In the genomic region with DNA sequence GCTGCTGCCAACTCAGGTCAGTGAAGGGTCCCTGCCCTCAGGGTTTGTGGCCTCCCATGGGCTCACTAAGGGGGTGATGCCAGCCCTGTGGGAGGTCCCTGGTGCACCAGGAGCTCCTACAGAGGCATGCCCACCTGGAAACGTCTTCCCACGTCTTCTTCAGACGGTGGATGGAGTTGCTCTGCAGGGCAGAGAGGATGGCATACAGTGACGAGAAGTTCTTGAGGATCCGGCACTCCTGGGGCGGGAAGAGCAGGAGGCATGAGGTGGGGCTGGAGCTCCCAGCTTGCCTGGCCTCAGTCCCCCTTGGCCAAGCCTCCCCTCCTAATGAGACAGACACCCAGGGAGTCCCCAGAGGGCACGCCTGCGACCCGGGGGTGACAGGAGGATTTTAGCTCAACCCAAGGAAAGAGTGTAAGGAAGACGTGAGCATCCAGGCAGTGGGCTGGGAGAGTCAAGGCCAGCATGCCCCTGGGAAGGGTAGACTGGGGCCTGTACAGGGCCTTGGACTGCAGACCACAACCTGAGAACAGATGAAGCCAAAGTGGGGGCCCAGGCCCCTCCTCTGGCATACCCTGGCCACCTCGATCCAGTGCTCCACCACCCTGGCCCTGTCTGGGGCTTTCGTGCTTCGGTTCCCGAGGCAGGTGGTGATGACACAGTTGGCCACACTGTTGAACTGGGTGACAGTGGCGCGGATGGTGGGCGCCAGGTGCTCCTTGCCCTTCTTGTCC, we compare ENCODE assay signal across 19 cellular contexts. TPM values are rescaled to one million over a fixed set of nuclear protein-coding genes. Genes with fewer than 3 reads are reported as not detected.
A peak's percentile ranks its signal among the peaks of the same experiment; 100 is the strongest.
DNase-seq lines count a peak whose midpoint lies in the region; ATAC-seq, FAIRE-seq and TF ChIP-seq lines count a peak whose summit lies in the region.
"Had no signal": no experiment of that assay in that cellular context is flagged by ENCODE, and none has a peak within 500 bp of the region (broad histone marks: within the 10 kb centered on the region; RNA-seq: fewer than 3 reads in every experiment).

No MANE protein-coding gene starts in this region.

- no peak for TF ChIP-seq RAD21 in K562 (CRISPR knock-in tag; conservative IDR thresholded peaks at IDR 0.05 in 1 of 2, IDR thresholded peaks at IDR 0.05 in 1 of 2)

- peaks cover 95% of the 10 kb centered on the region; the same call in 2 of the 3 replicates for H3K36me3 ChIP-seq in K562 (ENCODE audit: control insufficient read depth, insufficient read depth, low read length)
- peaks cover 19% of the 10 kb centered on the region for H3K36me3 ChIP-seq in osteoblast (ENCODE audit: insufficient read depth, low read length)
- no peaks in the 10 kb centered on the region for H3K36me3 ChIP-seq in uterus

- CTCF ChIA-PET in K562 (lab: Yijun Ruan, JAX; ENCODE audit: low intra/inter-chr PET ratio), result no interaction called here

- in situ Hi-C loops in K562 (cut with MboI), result loop anchor here (5.0 kb wide), 1 partner anchor 41 kb away; no protein-coding TSS in a partner anchor

- H3K4me2 ChIP-seq in K562 (ENCODE audit: insufficient read depth, low read length) (no peak overlapping the region), osteoblast (ENCODE audit: insufficient read depth, low read length) (no peak overlapping the region)
- H3K4me2 ChIP-seq: hepatocyte, PC-9, smooth muscle cell had no signal

- BruUV-seq in K562 (replicated peaks; lab: Mats Ljungman, UMichigan), result no TSS peak

- intact Hi-C loops in Right ventricle myocardium superior (cut with DNase I), result no loop called here
- intact Hi-C loops in cardiac septum (cut with DNase I), result no loop called here
- intact Hi-C loops in K562 (cut with micrococcal nuclease), result no loop called here
- intact Hi-C loops in uterus (cut with DNase I; ENCODE audit: low total_unique reads), result no loop called here

- H3K79me2 ChIP-seq in K562 (ENCODE audit: control insufficient read depth, insufficient read depth, low read length), result no peaks in the 10 kb centered on the region
- no peaks in the 10 kb centered on the region for H3K79me2 ChIP-seq in osteoblast (ENCODE audit: insufficient read depth, low read length)

- ATAC-seq in Right ventricle myocardium superior (ENCODE audit: poor library complexity) (no peak), K562 (no peak), GM19455 (IDR thresholded peaks at IDR 0.05; ENCODE audit: unreplicated experiment) (no peak), GM21526 (IDR thresholded peaks at IDR 0.05; ENCODE audit: low FRiP score, unreplicated experiment) (no peak)

- POLR2A ChIA-PET in K562 (lab: Yijun Ruan, JAX), result interaction anchor here (1.1 to 2.3 kb wide), 4 partner anchors 8 to 37 kb away, joined by 3 to 7 read pairs (median 6); a partner anchor contains a TSS

- H4K20me1 ChIP-seq in K562 (replicated peaks; ENCODE audit: control insufficient read depth, insufficient read depth, low read length) (peaks cover 8% of the 10 kb centered on the region; the same call in 1 of the 2 replicates), osteoblast (ENCODE audit: insufficient read depth, low read length) (peaks cover 15% of the 10 kb centered on the region)

- no peak overlapping the region for H3K4me3 ChIP-seq in K562
- no peak overlapping the region for H3K4me3 ChIP-seq in osteoblast (ENCODE audit: insufficient read depth, low read length)
- H3K4me3 ChIP-seq in uterus, result no peak overlapping the region
- H3K4me3 ChIP-seq: hepatocyte, PC-9, prostate gland, smooth muscle cell had no signal

- DNase-seq in Right ventricle myocardium superior (peak; percentile 23), cardiac septum (ENCODE audit: low spot score) (no peak), K562 (ENCODE audit: extremely low read depth in 1 of 4, low spot score in 3 of 4) (no peak), osteoblast (ENCODE audit: insufficient read length, low spot score, missing footprints) (peak; percentile 79), uterus (peak; percentile 9 to 12), anterior cingulate cortex (lab: John Stamatoyannopoulos, UW) (no peak)
- DNase-seq: activated CD8-positive, alpha-beta memory T cell treated with anti-CD3 and anti-CD28 coated beads, Interleukin-2, amount 50 U/mL, for 48 hours; NCI-H1694; NCI-H345; nephron progenitor cell; PC-9; stimulated activated CD4-positive, alpha-beta T cell treated with anti-CD3 and anti-CD28 coated beads, Interleukin-4, amount 100 ng/mL, for 24 hours had no signal

- H2AFZ ChIP-seq in K562 (ENCODE audit: low read depth, low read length) (no peak overlapping the region), osteoblast (ENCODE audit: low read length) (no peak overlapping the region)
- H2AFZ ChIP-seq: hepatocyte, PC-9 had no signal

- TF ChIP-seq CTCF in K562 (IDR thresholded peaks at IDR 0.05 in 2 of 3, conservative IDR thresholded peaks at IDR 0.05 in 1 of 3; ENCODE audit: insufficient read depth in 2 of 3, low read depth in 1 of 3, low read length in 3 of 3), result no peak
- no peak for TF ChIP-seq CTCF in osteoblast (IDR thresholded peaks at IDR 0.05; ENCODE audit: extremely low read depth, low read depth, low read length)
- no peak for TF ChIP-seq CTCF in uterus (IDR thresholded peaks at IDR 0.05)

- H3K9me3 ChIP-seq in K562 (replicated peaks; ENCODE audit: control insufficient read depth, insufficient read depth, low read depth, low read length) (no peaks in the 10 kb centered on the region), osteoblast (ENCODE audit: low read depth, low read length) (no peaks in the 10 kb centered on the region), uterus (no peaks in the 10 kb centered on the region)
- H3K9me3 ChIP-seq: prostate gland had no signal

- 0 out of 4 replicates have a peak overlapping the region, but pooled peaks of 1 of the 2 experiments have one; percentile 20 for H3K9ac ChIP-seq in K562 (ENCODE audit: insufficient read depth in 1 of 2, low read depth in 2 of 2, low read length in 2 of 2)

- no peak for TF ChIP-seq POLR2A in K562 (conservative IDR thresholded peaks at IDR 0.05)
- TF ChIP-seq POLR2A in uterus (IDR thresholded peaks at IDR 0.05), result no peak

- H3K27ac ChIP-seq in K562 (ENCODE audit: extremely low read depth, low read depth, low read length), result no peak overlapping the region
- H3K27ac ChIP-seq in osteoblast (ENCODE audit: low read depth, low read length), result no peak overlapping the region
- no peak overlapping the region for H3K27ac ChIP-seq in uterus
- H3K27ac ChIP-seq: hepatocyte, HL-60, PC-9, prostate gland had no signal

- TF ChIP-seq EP300 in K562 (IDR thresholded peaks at IDR 0.05; ENCODE audit: low read length), result no peak

- peaks cover 0 to 12% of the 10 kb centered on the region in 2 experiments; a peak in 2 of 5 replicates for H3K4me1 ChIP-seq in K562 (replicated peaks in 1 of 2; ENCODE audit: control insufficient read depth in 2 of 2, insufficient read depth in 2 of 2, low read length in 2 of 2)
- no peaks in the 10 kb centered on the region for H3K4me1 ChIP-seq in osteoblast (ENCODE audit: insufficient read depth, low read length)
- no peaks in the 10 kb centered on the region for H3K4me1 ChIP-seq in uterus
- H3K4me1 ChIP-seq: prostate gland had no signal

- 93% methylated on average over 14 of the region's 17 CpGs for WGBS in K562 (ENCODE audit: insufficient coverage, low coverage, missing lambda C conversion rate)

- FAIRE-seq in K562 (lab: Jason Lieb, UNC), result no peak
- FAIRE-seq: keratinocyte had no signal

- H3K27me3 ChIP-seq in K562 (ENCODE audit: control insufficient read depth in 2 of 2, insufficient read depth in 2 of 2, low read length in 2 of 2) (no peaks in the 10 kb centered on the region), osteoblast (ENCODE audit: insufficient read depth, low read length) (no peaks in the 10 kb centered on the region), uterus (no peaks in the 10 kb centered on the region)
- H3K27me3 ChIP-seq: hepatocyte had no signal

- H3K9me1 ChIP-seq in K562 (ENCODE audit: control insufficient read depth, insufficient read depth, low read length), result no peaks in the 10 kb centered on the region

RNA-seq across cellular contexts. Expression of a gene that starts 14.4 kb away (rescaled TPM):
- total RNA-seq in Right ventricle myocardium superior, result 33.1 TPM
- 23.9 TPM for total RNA-seq in cardiac septum
- total RNA-seq in K562 (2011; cell fraction: chromatin; rRNA removed; ENCODE audit: low replicate concordance), result 62.0 and 176 TPM in 2 replicates
- 78.8 and 97.7 TPM in 2 replicates for total RNA-seq in K562 (2011; cell fraction: nucleolus; rRNA removed)
- 55.4 and 58.4 TPM in 2 replicates for total RNA-seq in K562 (2011; cell fraction: nucleoplasm; rRNA removed)
- 27.1 and 36.2 TPM in 2 replicates for total RNA-seq in K562 (2014; rRNA removed)
- total RNA-seq in K562 (2014; rRNA removed; fragmentation: Illumina TruSeq; extraction: Trizol), result 9.4 and 12.0 TPM in 2 replicates
- total RNA-seq in K562 (2015; rRNA removed; fragmentation: Illumina TruSeq; extraction: Trizol), result 25.8 and 25.9 TPM in 2 replicates
- 28.6 and 37.3 TPM in 2 replicates for total RNA-seq in K562 (2021)
- 40.3 and 45.9 TPM in 2 replicates for polyA plus RNA-seq in K562 (2011; rRNA removed)
- polyA plus RNA-seq in K562 (2011; cell fraction: cytosol; rRNA removed), result 34.7 and 62.2 TPM in 2 replicates
- polyA plus RNA-seq in K562 (2011; cell fraction: nucleus; rRNA removed), result 170 and 326 TPM in 2 replicates
- 26.3 and 47.2 TPM in 2 replicates for polyA plus RNA-seq in K562 (2012)
- 28.7 and 34.9 TPM in 2 replicates for polyA plus RNA-seq in K562 (2014; fragmentation: Illumina TruSeq; extraction: Trizol)
- polyA plus RNA-seq in K562 (2014; fragmentation: Nextera tagmentation; extraction: Ambion mirVana), result 1 to 10 TPM in 1 of 2 experiments, under 1 TPM in 1; 0.75 to 2.4 TPM
- 39.5 and 43.3 TPM in 2 replicates for polyA plus RNA-seq in K562 (2014; rRNA removed)
- 12.0 and 17.4 TPM in 2 replicates for polyA minus RNA-seq in K562 (2011; rRNA and poly(A)+ RNA removed)
- 13.6 and 18.5 TPM in 2 replicates for polyA minus RNA-seq in K562 (2011; cell fraction: cytosol; rRNA and poly(A)+ RNA removed)
- polyA minus RNA-seq in K562 (2011; cell fraction: nucleus; rRNA and poly(A)+ RNA removed), result 30.2 and 36.5 TPM in 2 replicates
- total RNA-seq in osteoblast, result 11.2 and 12.7 TPM in 2 replicates
- total RNA-seq in uterus, result 10 to 100 TPM; 14.1 to 67.9 (median 30.3) TPM

RNA-seq across cellular contexts. Expression of a gene that starts 44.9 kb away (rescaled TPM):
- total RNA-seq in Right ventricle myocardium superior, result 7.3 TPM
- 0.59 TPM for total RNA-seq in cardiac septum
- 2.0 and 6.1 TPM in 2 replicates for total RNA-seq in K562 (2011; cell fraction: chromatin; rRNA removed; ENCODE audit: low replicate concordance)
- total RNA-seq in K562 (2011; cell fraction: nucleolus; rRNA removed), result 2.8 and 3.8 TPM in 2 replicates
- 2.3 TPM in 2 replicates for total RNA-seq in K562 (2011; cell fraction: nucleoplasm; rRNA removed)
- total RNA-seq in K562 (2014; rRNA removed), result 0.09 and 0.45 TPM in 2 replicates
- 0.15 and 0.16 TPM in 2 replicates for total RNA-seq in K562 (2014; rRNA removed; fragmentation: Illumina TruSeq; extraction: Trizol)
- 0.51 and 0.53 TPM in 2 replicates for total RNA-seq in K562 (2015; rRNA removed; fragmentation: Illumina TruSeq; extraction: Trizol)
- 3.0 and 4.0 TPM in 2 replicates for total RNA-seq in K562 (2021)
- polyA plus RNA-seq in K562 (2011; rRNA removed), result 0.46 and 0.65 TPM in 2 replicates
- 0.32 and 0.43 TPM in 2 replicates for polyA plus RNA-seq in K562 (2011; cell fraction: cytosol; rRNA removed)
- 2.8 and 6.2 TPM in 2 replicates for polyA plus RNA-seq in K562 (2011; cell fraction: nucleus; rRNA removed)
- 0.77 and 2.3 TPM in 2 replicates for polyA plus RNA-seq in K562 (2012)
- 0.62 and 0.91 TPM in 2 replicates for polyA plus RNA-seq in K562 (2014; fragmentation: Illumina TruSeq; extraction: Trizol)
- not detected for polyA plus RNA-seq in K562 (2014; fragmentation: Nextera tagmentation; extraction: Ambion mirVana)
- 0.57 and 0.77 TPM in 2 replicates for polyA plus RNA-seq in K562 (2014; rRNA removed)
- polyA minus RNA-seq in K562 (2011; rRNA and poly(A)+ RNA removed), result 0.14 and 0.21 TPM in 2 replicates
- polyA minus RNA-seq in K562 (2011; cell fraction: cytosol; rRNA and poly(A)+ RNA removed), result not detected in 2 replicates
- polyA minus RNA-seq in K562 (2011; cell fraction: nucleus; rRNA and poly(A)+ RNA removed), result 0.54 and 0.89 TPM in 2 replicates
- under 0.01 TPM in 1 of 2 replicates, not detected in the other for total RNA-seq in osteoblast
- 1 to 10 TPM in 1 of 4 donors, under 1 TPM in 2, not detected in 1; 0.26 to 1.4 (median 0.62) TPM for total RNA-seq in uterus

RNA-seq across cellular contexts. Expression of a gene that starts 57.0 kb away (rescaled TPM):
- 6.4 TPM for total RNA-seq in Right ventricle myocardium superior
- total RNA-seq in cardiac septum, result 4.6 TPM
- total RNA-seq in K562 (2011; cell fraction: chromatin; rRNA removed; ENCODE audit: low replicate concordance), result 36.0 and 113 TPM in 2 replicates
- 65.4 and 76.9 TPM in 2 replicates for total RNA-seq in K562 (2011; cell fraction: nucleolus; rRNA removed)
- 49.2 and 52.3 TPM in 2 replicates for total RNA-seq in K562 (2011; cell fraction: nucleoplasm; rRNA removed)
- 20.7 and 23.6 TPM in 2 replicates for total RNA-seq in K562 (2014; rRNA removed)
- total RNA-seq in K562 (2014; rRNA removed; fragmentation: Illumina TruSeq; extraction: Trizol), result 6.3 and 9.4 TPM in 2 replicates
- 13.7 and 15.3 TPM in 2 replicates for total RNA-seq in K562 (2015; rRNA removed; fragmentation: Illumina TruSeq; extraction: Trizol)
- 24.6 and 25.8 TPM in 2 replicates for total RNA-seq in K562 (2021)
- 10.1 and 20.2 TPM in 2 replicates for polyA plus RNA-seq in K562 (2011; rRNA removed)
- 19.0 and 25.7 TPM in 2 replicates for polyA plus RNA-seq in K562 (2011; cell fraction: cytosol; rRNA removed)
- polyA plus RNA-seq in K562 (2011; cell fraction: nucleus; rRNA removed), result 44.6 and 60.7 TPM in 2 replicates
- polyA plus RNA-seq in K562 (2012), result 11.5 and 21.9 TPM in 2 replicates
- 17.8 and 18.8 TPM in 2 replicates for polyA plus RNA-seq in K562 (2014; fragmentation: Illumina TruSeq; extraction: Trizol)
- 1 to 10 TPM in 1 of 2 experiments, under 1 TPM in 1; 0.55 to 1.6 TPM for polyA plus RNA-seq in K562 (2014; fragmentation: Nextera tagmentation; extraction: Ambion mirVana)
- 16.1 and 20.6 TPM in 2 replicates for polyA plus RNA-seq in K562 (2014; rRNA removed)
- 12.7 and 14.4 TPM in 2 replicates for polyA minus RNA-seq in K562 (2011; rRNA and poly(A)+ RNA removed)
- polyA minus RNA-seq in K562 (2011; cell fraction: cytosol; rRNA and poly(A)+ RNA removed), result 12.8 and 20.2 TPM in 2 replicates
- 24.2 and 31.3 TPM in 2 replicates for polyA minus RNA-seq in K562 (2011; cell fraction: nucleus; rRNA and poly(A)+ RNA removed)
- total RNA-seq in osteoblast, result 3.3 and 3.8 TPM in 2 replicates
- total RNA-seq in uterus, result 10 to 100 TPM in 2 of 4 donors, 1 to 10 TPM in 2; 3.5 to 28.5 (median 9.8) TPM

Comparison
In these comparisons a context has a peak if more than half of its experiments do, and no peak if none do; other contexts are left out.
1. DNase-seq: peak in Right ventricle myocardium superior (single experiment), osteoblast (single experiment) and uterus (2 of 2); none in cardiac septum (single experiment), K562 (0 of 4) and anterior cingulate cortex (0 of 58).